Comparison of ENCODE assay signal across 1 cellular context in the genomic region with DNA sequence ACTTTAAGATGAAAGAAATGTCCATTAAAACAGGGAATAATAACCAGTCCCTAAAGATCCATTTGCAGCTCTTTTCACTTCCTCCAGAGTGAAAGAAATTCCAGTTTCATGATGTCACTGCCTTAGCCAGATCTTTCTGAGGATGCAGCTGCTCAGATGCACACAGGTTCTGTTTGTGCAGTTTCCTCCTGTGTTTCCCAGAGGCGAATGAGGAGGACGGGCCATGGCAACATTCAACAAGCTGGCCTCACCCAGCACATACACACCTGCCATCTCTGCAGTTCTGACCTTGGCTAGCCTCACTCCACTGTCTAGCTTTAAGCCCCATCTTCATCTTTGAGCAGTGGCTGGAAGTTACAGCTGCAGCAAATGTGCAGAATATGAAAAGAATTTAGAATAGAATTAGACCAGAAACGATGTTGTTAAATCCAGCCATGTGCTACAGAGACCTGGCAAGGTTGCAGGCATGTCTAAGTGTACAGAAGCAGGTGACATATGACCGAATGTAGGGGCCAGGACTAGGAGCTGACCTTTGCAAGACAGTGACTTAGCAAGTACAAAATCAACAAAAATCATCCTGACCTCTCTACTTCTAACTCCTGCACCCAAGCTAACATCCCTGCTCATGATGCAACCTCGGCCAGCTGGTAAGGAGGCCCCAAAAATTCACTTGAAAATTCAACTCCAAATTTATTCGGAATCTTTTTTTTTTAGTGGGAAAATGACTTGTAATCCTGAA.
TF ChIP-seq lines count a peak whose summit lies in the region.

No MANE protein-coding gene starts in this region.

TF ChIP-seq in SK-N-SH, 30 proteins besides CTCF, POLR2A, EP300 and RAD21 (continued from another document):
- TF ChIP-seq JUND (IDR thresholded peaks at IDR 0.05) (peak; percentile 51), FOSL2 (IDR thresholded peaks at IDR 0.05; ENCODE audit: borderline replicate concordance, low read depth) (peak; percentile 32; the same call in 1 of the 2 replicates), GATA2 (CRISPR knock-in tag; IDR thresholded peaks at IDR 0.05) (no peak), FOXJ3 (CRISPR knock-in tag; IDR thresholded peaks at IDR 0.05) (no peak), RCOR1 (IDR thresholded peaks at IDR 0.05; ENCODE audit: low read length) (no peak), YY1 (IDR thresholded peaks at IDR 0.05; ENCODE audit: low read depth) (no peak), CHD2 (IDR thresholded peaks at IDR 0.05; ENCODE audit: low read length, partially characterized antibody) (no peak), TCF12 (IDR thresholded peaks at IDR 0.05) (peak; percentile 68; the same call in 1 of the 2 replicates), TAF1 (IDR thresholded peaks at IDR 0.05; ENCODE audit: borderline replicate concordance, low read depth, low read length) (no peak), POLR2AphosphoS5 (IDR thresholded peaks at IDR 0.05; ENCODE audit: low read depth, low read length) (0 out of 2 replicates have a peak, but pooled peaks have one; percentile 31)
- TF ChIP-seq, protein P1, sequence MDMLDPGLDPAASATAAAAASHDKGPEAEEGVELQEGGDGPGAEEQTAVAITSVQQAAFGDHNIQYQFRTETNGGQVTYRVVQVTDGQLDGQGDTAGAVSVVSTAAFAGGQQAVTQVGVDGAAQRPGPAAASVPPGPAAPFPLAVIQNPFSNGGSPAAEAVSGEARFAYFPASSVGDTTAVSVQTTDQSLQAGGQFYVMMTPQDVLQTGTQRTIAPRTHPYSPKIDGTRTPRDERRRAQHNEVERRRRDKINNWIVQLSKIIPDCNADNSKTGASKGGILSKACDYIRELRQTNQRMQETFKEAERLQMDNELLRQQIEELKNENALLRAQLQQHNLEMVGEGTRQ (IDR thresholded peaks at IDR 0.05; ENCODE audit: borderline replicate concordance, low read depth, low read length), result no peak
- TF ChIP-seq, protein P2, sequence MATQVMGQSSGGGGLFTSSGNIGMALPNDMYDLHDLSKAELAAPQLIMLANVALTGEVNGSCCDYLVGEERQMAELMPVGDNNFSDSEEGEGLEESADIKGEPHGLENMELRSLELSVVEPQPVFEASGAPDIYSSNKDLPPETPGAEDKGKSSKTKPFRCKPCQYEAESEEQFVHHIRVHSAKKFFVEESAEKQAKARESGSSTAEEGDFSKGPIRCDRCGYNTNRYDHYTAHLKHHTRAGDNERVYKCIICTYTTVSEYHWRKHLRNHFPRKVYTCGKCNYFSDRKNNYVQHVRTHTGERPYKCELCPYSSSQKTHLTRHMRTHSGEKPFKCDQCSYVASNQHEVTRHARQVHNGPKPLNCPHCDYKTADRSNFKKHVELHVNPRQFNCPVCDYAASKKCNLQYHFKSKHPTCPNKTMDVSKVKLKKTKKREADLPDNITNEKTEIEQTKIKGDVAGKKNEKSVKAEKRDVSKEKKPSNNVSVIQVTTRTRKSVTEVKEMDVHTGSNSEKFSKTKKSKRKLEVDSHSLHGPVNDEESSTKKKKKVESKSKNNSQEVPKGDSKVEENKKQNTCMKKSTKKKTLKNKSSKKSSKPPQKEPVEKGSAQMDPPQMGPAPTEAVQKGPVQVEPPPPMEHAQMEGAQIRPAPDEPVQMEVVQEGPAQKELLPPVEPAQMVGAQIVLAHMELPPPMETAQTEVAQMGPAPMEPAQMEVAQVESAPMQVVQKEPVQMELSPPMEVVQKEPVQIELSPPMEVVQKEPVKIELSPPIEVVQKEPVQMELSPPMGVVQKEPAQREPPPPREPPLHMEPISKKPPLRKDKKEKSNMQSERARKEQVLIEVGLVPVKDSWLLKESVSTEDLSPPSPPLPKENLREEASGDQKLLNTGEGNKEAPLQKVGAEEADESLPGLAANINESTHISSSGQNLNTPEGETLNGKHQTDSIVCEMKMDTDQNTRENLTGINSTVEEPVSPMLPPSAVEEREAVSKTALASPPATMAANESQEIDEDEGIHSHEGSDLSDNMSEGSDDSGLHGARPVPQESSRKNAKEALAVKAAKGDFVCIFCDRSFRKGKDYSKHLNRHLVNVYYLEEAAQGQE (IDR thresholded peaks at IDR 0.05; ENCODE audit: low read depth, low read length), result no peak
- TF ChIP-seq, protein P3, sequence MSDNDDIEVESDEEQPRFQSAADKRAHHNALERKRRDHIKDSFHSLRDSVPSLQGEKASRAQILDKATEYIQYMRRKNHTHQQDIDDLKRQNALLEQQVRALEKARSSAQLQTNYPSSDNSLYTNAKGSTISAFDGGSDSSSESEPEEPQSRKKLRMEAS (IDR thresholded peaks at IDR 0.05; ENCODE audit: low read depth), result peak; percentile 21; the same call in 1 of the 2 replicates
